ENCODE assay signal across 8 cellular contexts in genomic region chr19:3389876-3390361, GRCh38. TPM values are rescaled to one million over a fixed set of nuclear protein-coding genes. Genes with fewer than 3 reads are reported as not detected.
DNase-seq lines count a peak whose midpoint lies in the region; ATAC-seq, FAIRE-seq and TF ChIP-seq lines count a peak whose summit lies in the region.

No MANE protein-coding gene starts in this region.

- H3K4me3 ChIP-seq in fibroblast of mammary gland (ENCODE audit: control insufficient read depth, low read depth, low read length) = no peak overlapping the region

- no peak for FAIRE-seq in D721Med (lab: Jason Lieb, UNC)

- peak; percentile 52 for DNase-seq in DMS79 (lab: John Stamatoyannopoulos, UW)
- DNase-seq in NCI-H446 treated with DMSO at 0.1 percent for 48 hours (lab: John Stamatoyannopoulos, UW) = peak; percentile 31
- peak; percentile 69 for DNase-seq in fibroblast of mammary gland (ENCODE audit: low read depth)
- DNase-seq in sciatic nerve (ENCODE audit: low spot score) = no peak
- no peak for DNase-seq in ureter (ENCODE audit: low spot score)
- DNase-seq in T-helper 1 cell = no peak
- no peak for DNase-seq in NK-92 (lab: John Stamatoyannopoulos, UW; ENCODE audit: unreplicated experiment)
- no peak for DNase-seq in D721Med (ENCODE audit: insufficient read length, low spot score)

- ATAC-seq in sciatic nerve = peak; percentile 23

- intact Hi-C loops in sciatic nerve (cut with DNase I) = no loop called here

- TF ChIP-seq CTCF in fibroblast of mammary gland (conservative IDR thresholded peaks at IDR 0.05; ENCODE audit: control insufficient read depth, insufficient read depth, low read depth, low read length) (no peak), D721Med (IDR thresholded peaks at IDR 0.05; ENCODE audit: insufficient read depth, missing control alignments) (no peak)

RNA-seq across cellular contexts. Expression of gene NFIC, which starts 23.5 kb away (rescaled TPM):
- total RNA-seq in sciatic nerve = 178 TPM
- total RNA-seq in ureter = 141 TPM

Comparison
In these comparisons a context has a peak if more than half of its experiments do, and no peak if none do; other contexts are left out.
1. DNase-seq: peak in DMS79 (single experiment), NCI-H446 treated with DMSO at 0.1 percent for 48 hours (single experiment) and fibroblast of mammary gland (single experiment); none in sciatic nerve (single experiment), ureter (single experiment), T-helper 1 cell (0 of 5), NK-92 (single experiment) and D721Med (single experiment).